22 cellular contexts compared by ENCODE assay signal in genomic region chr10:82148764-82149163, GRCh38.
DNase-seq lines count a peak whose midpoint lies in the region; ATAC-seq, FAIRE-seq and TF ChIP-seq lines count a peak whose summit lies in the region.
"Had no signal": no experiment of that assay in that cellular context is flagged by ENCODE, and none has a peak within 500 bp of the region (broad histone marks: within the 10 kb centered on the region; RNA-seq: fewer than 3 reads in every experiment).

No MANE protein-coding gene starts in this region.

- H3K36me3 Mint-ChIP-seq in endodermal cell (ENCODE audit: low read depth), result no peaks in the 10 kb centered on the region
- peaks cover 4% of the 10 kb centered on the region for H3K36me3 Mint-ChIP-seq in natural killer cell treated with Interleukin-12 subunit alpha and Interleukin-12 subunit beta and Interleukin-15 and Interleukin-18, amount 100 ng/mL, for 72 hours
- H3K36me3 Mint-ChIP-seq: CD8-positive, alpha-beta T cell had no signal

- no peaks in the 10 kb centered on the region for H3K9me3 ChIP-seq in HUES48 (ENCODE audit: control insufficient read depth, insufficient read depth, low read length)
- H3K9me3 ChIP-seq in endodermal cell (ENCODE audit: control insufficient read depth, low read length), result no peaks in the 10 kb centered on the region
- H3K9me3 ChIP-seq: Caco-2, MG63 had no signal

- FAIRE-seq in urothelium cell line (lab: Jason Lieb, UNC), result no peak
- FAIRE-seq: GM12891, HTR-8/SVneo had no signal

- H3K4me1 ChIP-seq in HUES48 (ENCODE audit: control insufficient read depth, insufficient read depth, low read length) (peaks cover 27% of the 10 kb centered on the region), endodermal cell (ENCODE audit: control insufficient read depth, insufficient read depth, low read length) (no peaks in the 10 kb centered on the region)
- H3K4me1 ChIP-seq: Caco-2, SJSA1 had no signal

- H3K4me1 Mint-ChIP-seq in endodermal cell, result peaks cover 4% of the 10 kb centered on the region
- H3K4me1 Mint-ChIP-seq in natural killer cell treated with Interleukin-12 subunit alpha and Interleukin-12 subunit beta and Interleukin-15 and Interleukin-18, amount 100 ng/mL, for 72 hours (ENCODE audit: low read depth in 2 of 2), result no peaks in the 10 kb centered on the region

- H3K9me3 Mint-ChIP-seq in endodermal cell, result no peaks in the 10 kb centered on the region
- H3K9me3 Mint-ChIP-seq in natural killer cell treated with Interleukin-12 subunit alpha and Interleukin-12 subunit beta and Interleukin-15 and Interleukin-18, amount 100 ng/mL, for 72 hours, result peaks cover 10% of the 10 kb centered on the region

- H3K27ac ChIP-seq in HUES48 (ENCODE audit: low read depth, low read length), result peak overlapping the region; percentile 33
- no peak overlapping the region for H3K27ac ChIP-seq in endodermal cell (ENCODE audit: low read depth, low read length)
- H3K27ac ChIP-seq: C4-2B, SJSA1 had no signal

- WGBS in endodermal cell (ENCODE audit: insufficient coverage in 1 of 2, insufficient read length in 1 of 2), 2 experiments, result 71% methylated on average over 1 of the region's 1 CpG; no CpG with 5 or more reads in 1 of the 2 experiments

- H3K36me3 ChIP-seq in HUES48 (ENCODE audit: control insufficient read depth, insufficient read depth, low read length) (no peaks in the 10 kb centered on the region), endodermal cell (ENCODE audit: control insufficient read depth, insufficient read depth, low read length) (no peaks in the 10 kb centered on the region)
- H3K36me3 ChIP-seq: MG63, SJSA1 had no signal

- DNase-seq in endodermal cell (no peak), kidney glomerular epithelial cell (lab: John Stamatoyannopoulos, UW) (peak; percentile 21), urothelium cell line (ENCODE audit: low spot score) (peak; percentile 63), NAMALWA (ENCODE audit: low spot score) (no peak), DMS53 treated with DMSO at 0.1 percent for 48 hours (lab: John Stamatoyannopoulos, UW; ENCODE audit: unreplicated experiment) (no peak)
- no peak for DNase-seq in natural killer cell treated with Interleukin-12 subunit alpha and Interleukin-12 subunit beta and Interleukin-15 and Interleukin-18, amount 100 ng/mL, for 72 hours (ENCODE audit: low spot score)
- DNase-seq: Caco-2; CD8-positive, alpha-beta T cell; DMS79 treated with DMSO at 0.1 percent for 48 hours; GF-D8; KBM-7; MG63; NCI-H2029; NCI-H2227 treated with DMSO at 0.1 percent for 48 hours; NCI-H526 treated with DMSO at 0.1 percent for 48 hours; Right ventricle myocardium superior; RPMI8226 had no signal

- H3K27me3 Mint-ChIP-seq in endodermal cell (ENCODE audit: insufficient read depth), result no peaks in the 10 kb centered on the region
- H3K27me3 Mint-ChIP-seq in natural killer cell treated with Interleukin-12 subunit alpha and Interleukin-12 subunit beta and Interleukin-15 and Interleukin-18, amount 100 ng/mL, for 72 hours, result no peaks in the 10 kb centered on the region

- H3K27ac Mint-ChIP-seq in endodermal cell, result peak overlapping the region; percentile 40
- no peak overlapping the region for H3K27ac Mint-ChIP-seq in natural killer cell treated with Interleukin-12 subunit alpha and Interleukin-12 subunit beta and Interleukin-15 and Interleukin-18, amount 100 ng/mL, for 72 hours
- H3K27ac Mint-ChIP-seq: CD8-positive, alpha-beta T cell had no signal

- no peak overlapping the region for H3K4me3 Mint-ChIP-seq in endodermal cell
- H3K4me3 Mint-ChIP-seq in natural killer cell treated with Interleukin-12 subunit alpha and Interleukin-12 subunit beta and Interleukin-15 and Interleukin-18, amount 100 ng/mL, for 72 hours, result no peak overlapping the region
- H3K4me3 Mint-ChIP-seq: CD8-positive, alpha-beta T cell had no signal

- H3K9ac ChIP-seq in HUES48 (ENCODE audit: low read depth, low read length), result no peak overlapping the region
- H3K9ac ChIP-seq in endodermal cell (ENCODE audit: extremely low read depth, low read length, poor library complexity, severe bottlenecking), result no peak overlapping the region

- H3K4me3 ChIP-seq in HUES48 (ENCODE audit: low read depth, low read length) (no peak overlapping the region), endodermal cell (ENCODE audit: low read length) (no peak overlapping the region)
- H3K4me3 ChIP-seq: MG63, SJSA1 had no signal

- no peak for TF ChIP-seq CTCF in endodermal cell (conservative IDR thresholded peaks at IDR 0.05)

- H3K27me3 ChIP-seq in HUES48 (ENCODE audit: control insufficient read depth, insufficient read depth, low read length) (no peaks in the 10 kb centered on the region), endodermal cell (ENCODE audit: control insufficient read depth, insufficient read depth, low read length, poor library complexity, severe bottlenecking) (no peaks in the 10 kb centered on the region)
- H3K27me3 ChIP-seq: MG63, SJSA1 had no signal

- ATAC-seq in natural killer cell treated with Interleukin-12 subunit alpha and Interleukin-12 subunit beta and Interleukin-15 and Interleukin-18, amount 100 ng/mL, for 72 hours, result no peak
- ATAC-seq: CD8-positive, alpha-beta T cell had no signal

Comparison
In these comparisons a context has a peak if more than half of its experiments do, and no peak if none do; other contexts are left out.
1. DNase-seq: peak in kidney glomerular epithelial cell (single experiment) and urothelium cell line (single experiment); none in endodermal cell (single experiment), NAMALWA (single experiment), natural killer cell treated with Interleukin-12 subunit alpha and Interleukin-12 subunit beta and Interleukin-15 and Interleukin-18, amount 100 ng/mL, for 72 hours (single experiment) and DMS53 treated with DMSO at 0.1 percent for 48 hours (single experiment).